Comparison of ENCODE assay signal across 23 cellular contexts in genomic region chr6:170378502-170378901, GRCh38.
DNase-seq lines count a peak whose midpoint lies in the region; ATAC-seq and TF ChIP-seq lines count a peak whose summit lies in the region.
"Had no signal": no experiment of that assay in that cellular context is flagged by ENCODE, and none has a peak within 500 bp of the region (broad histone marks: within the 10 kb centered on the region; RNA-seq: fewer than 3 reads in every experiment).

No MANE protein-coding gene starts in this region.

- DNase-seq in activated CD4-positive, CD25-positive, alpha-beta regulatory T cell (lab: John Stamatoyannopoulos, UW), result no peak
- DNase-seq in DND-41, result peak; percentile 15
- DNase-seq in activated naive CD4-positive, alpha-beta T cell treated with anti-CD3 and anti-CD28 coated beads, Interleukin-2, amount 50 U/mL, for 72 hours (ENCODE audit: low spot score in 2 of 2), result no peak
- peak; percentile 66 for DNase-seq in natural killer cell treated with Interleukin-12 subunit alpha and Interleukin-12 subunit beta and Interleukin-15 and Interleukin-18, amount 100 ng/mL, for 72 hours (ENCODE audit: low spot score)
- no peak for DNase-seq in NCI-H2029 (lab: John Stamatoyannopoulos, UW)
- no peak for DNase-seq in GF-D8 (lab: John Stamatoyannopoulos, UW)
- DNase-seq: activated CD4-positive, alpha-beta T cell treated with anti-CD3 and anti-CD28 coated beads, Interleukin-2, amount 10 ng/mL, durations not matched to agents 24 days and 14 days; activated effector memory CD4-positive, alpha-beta T cell treated with anti-CD3 and anti-CD28 coated beads, Interleukin-2, amount 50 U/mL, for 16 hours; brain microvascular endothelial cell; DMS79 treated with DMSO at 0.1 percent for 48 hours; dorsolateral prefrontal cortex; H7; NCI-H1092 treated with DMSO at 0.1 percent for 48 hours; NCI-H526; OCI-M1; stimulated activated CD4-positive, alpha-beta T cell treated with anti-CD3 and anti-CD28 coated beads, Interleukin-2, amount 100 ng/mL, for 48 hours; T-helper 9 cell had no signal

- TF ChIP-seq CTCF in DND-41 (IDR thresholded peaks at IDR 0.05; ENCODE audit: borderline replicate concordance, extremely low read depth, low read length, poor library complexity, severe bottlenecking), result no peak

- no peak overlapping the region for H3K9ac ChIP-seq in DND-41 (ENCODE audit: low read depth, low read length)
- H3K9ac ChIP-seq: parathyroid adenoma had no signal

- no peaks in the 10 kb centered on the region for H3K79me2 ChIP-seq in DND-41 (ENCODE audit: insufficient read depth, low read length)
- H3K79me2 ChIP-seq: parathyroid adenoma had no signal

- H3K9me3 ChIP-seq in DND-41 (ENCODE audit: insufficient read depth, low read length, severe bottlenecking), result no peaks in the 10 kb centered on the region
- H3K9me3 ChIP-seq: esophagus muscularis mucosa, thoracic aorta had no signal

- H3K4me2 ChIP-seq in DND-41 (ENCODE audit: insufficient read depth, low read length), result no peak overlapping the region

- no peaks in the 10 kb centered on the region for H3K27me3 ChIP-seq in DND-41 (ENCODE audit: insufficient read depth, low read length, poor library complexity)
- H3K27me3 ChIP-seq: brain microvascular endothelial cell, dorsolateral prefrontal cortex, esophagus muscularis mucosa had no signal

- H3K27me3 Mint-ChIP-seq in natural killer cell treated with Interleukin-12 subunit alpha and Interleukin-12 subunit beta and Interleukin-15 and Interleukin-18, amount 100 ng/mL, for 72 hours, result no peaks in the 10 kb centered on the region
- H3K27me3 Mint-ChIP-seq: activated CD4-positive, alpha-beta T cell treated with anti-CD3 and anti-CD28 coated beads, Interleukin-2, amount 10 ng/mL, durations not matched to agents 24 days and 14 days had no signal

- H2AFZ ChIP-seq in DND-41 (ENCODE audit: low read depth, low read length), result no peak overlapping the region
- H2AFZ ChIP-seq: parathyroid adenoma had no signal

- H3K4me1 Mint-ChIP-seq in natural killer cell treated with Interleukin-12 subunit alpha and Interleukin-12 subunit beta and Interleukin-15 and Interleukin-18, amount 100 ng/mL, for 72 hours (ENCODE audit: low read depth in 2 of 2), result peaks cover 8 to 36% of the 10 kb centered on the region in 2 donors

- H3K4me3 ChIP-seq in DND-41 (ENCODE audit: low read depth in 1 of 2, low read length in 2 of 2), result no peak overlapping the region
- H3K4me3 ChIP-seq: dorsolateral prefrontal cortex, esophagus muscularis mucosa, thoracic aorta had no signal

- peak overlapping the region; percentile 79 for H3K4me3 Mint-ChIP-seq in natural killer cell treated with Interleukin-12 subunit alpha and Interleukin-12 subunit beta and Interleukin-15 and Interleukin-18, amount 100 ng/mL, for 72 hours
- H3K4me3 Mint-ChIP-seq: activated CD4-positive, alpha-beta T cell treated with anti-CD3 and anti-CD28 coated beads, Interleukin-2, amount 10 ng/mL, durations not matched to agents 24 days and 14 days had no signal

- no peaks in the 10 kb centered on the region for H4K20me1 ChIP-seq in DND-41 (ENCODE audit: insufficient read depth, low read length)

- H3K36me3 ChIP-seq in DND-41 (ENCODE audit: insufficient read depth, low read length), result peaks cover 16% of the 10 kb centered on the region; the same call in 1 of the 2 replicates
- H3K36me3 ChIP-seq: brain microvascular endothelial cell, thoracic aorta had no signal

- H3K27ac Mint-ChIP-seq in activated naive CD4-positive, alpha-beta T cell treated with anti-CD3 and anti-CD28 coated beads, Interleukin-2, amount 50 U/mL, for 72 hours, result peak overlapping the region; percentile 83 to 89
- peak overlapping the region; percentile 86 to 92 for H3K27ac Mint-ChIP-seq in natural killer cell treated with Interleukin-12 subunit alpha and Interleukin-12 subunit beta and Interleukin-15 and Interleukin-18, amount 100 ng/mL, for 72 hours
- H3K27ac Mint-ChIP-seq: activated CD4-positive, alpha-beta T cell treated with anti-CD3 and anti-CD28 coated beads, Interleukin-2, amount 10 ng/mL, durations not matched to agents 24 days and 14 days had no signal

- no peaks in the 10 kb centered on the region for H3K9me3 Mint-ChIP-seq in activated naive CD4-positive, alpha-beta T cell treated with anti-CD3 and anti-CD28 coated beads, Interleukin-2, amount 50 U/mL, for 72 hours
- H3K9me3 Mint-ChIP-seq in natural killer cell treated with Interleukin-12 subunit alpha and Interleukin-12 subunit beta and Interleukin-15 and Interleukin-18, amount 100 ng/mL, for 72 hours, result no peaks in the 10 kb centered on the region
- H3K9me3 Mint-ChIP-seq: activated CD4-positive, alpha-beta T cell treated with anti-CD3 and anti-CD28 coated beads, Interleukin-2, amount 10 ng/mL, durations not matched to agents 24 days and 14 days had no signal

- H3K27ac ChIP-seq in DND-41 (ENCODE audit: low read length), result no peak overlapping the region
- H3K27ac ChIP-seq: 22Rv1, brain microvascular endothelial cell, esophagus muscularis mucosa, parathyroid adenoma, thoracic aorta had no signal

- H3K4me1 ChIP-seq in DND-41 (ENCODE audit: insufficient read depth, low read length), result no peaks in the 10 kb centered on the region
- H3K4me1 ChIP-seq: esophagus muscularis mucosa, parathyroid adenoma had no signal

- ATAC-seq in activated CD4-positive, CD25-positive, alpha-beta regulatory T cell treated with anti-CD3 and anti-CD28 coated beads, Interleukin-2, amount 50 U/mL, for 24 hours, result peak; percentile 53 to 55
- ATAC-seq in DND-41 (ENCODE audit: insufficient read depth, low read depth) (0 out of 3 replicates have a peak, but pooled peaks have one; percentile 39), GM21360 (IDR thresholded peaks at IDR 0.05; ENCODE audit: unreplicated experiment) (no peak)
- peak in 1 of 2 donors; percentile 36 for ATAC-seq in activated naive CD4-positive, alpha-beta T cell treated with anti-CD3 and anti-CD28 coated beads, Interleukin-2, amount 50 U/mL, for 72 hours
- ATAC-seq in natural killer cell treated with Interleukin-12 subunit alpha and Interleukin-12 subunit beta and Interleukin-15 and Interleukin-18, amount 100 ng/mL, for 72 hours, result peak; percentile 74 to 77

- H3K36me3 Mint-ChIP-seq in activated naive CD4-positive, alpha-beta T cell treated with anti-CD3 and anti-CD28 coated beads, Interleukin-2, amount 50 U/mL, for 72 hours, result peaks cover 0 to 10% of the 10 kb centered on the region in 2 donors
- H3K36me3 Mint-ChIP-seq in natural killer cell treated with Interleukin-12 subunit alpha and Interleukin-12 subunit beta and Interleukin-15 and Interleukin-18, amount 100 ng/mL, for 72 hours, result peaks cover 10% of the 10 kb centered on the region

Comparison
In these comparisons a context has a peak if more than half of its experiments do, and no peak if none do; other contexts are left out.
1. DNase-seq: peak in DND-41 (single experiment) and natural killer cell treated with Interleukin-12 subunit alpha and Interleukin-12 subunit beta and Interleukin-15 and Interleukin-18, amount 100 ng/mL, for 72 hours (single experiment); none in activated CD4-positive, CD25-positive, alpha-beta regulatory T cell (0 of 4), activated naive CD4-positive, alpha-beta T cell treated with anti-CD3 and anti-CD28 coated beads, Interleukin-2, amount 50 U/mL, for 72 hours (0 of 2), NCI-H2029 (single experiment) and GF-D8 (single experiment).